In genomic region chr1:52032124-52032784, GRCh38 we compare ENCODE assay signal across 8 cellular contexts. TPM values are rescaled to one million over a fixed set of nuclear protein-coding genes. Genes with fewer than 3 reads are reported as not detected.
DNase-seq lines count a peak whose midpoint lies in the region; ATAC-seq and TF ChIP-seq lines count a peak whose summit lies in the region.

No MANE protein-coding gene starts in this region.

- TF ChIP-seq CTCF in GM12875 (IDR thresholded peaks at IDR 0.05; ENCODE audit: borderline replicate concordance, insufficient read depth, low read depth, low read length) (no peak), type B pancreatic cell (conservative IDR thresholded peaks at IDR 0.05) (no peak)

- H3K4me3 ChIP-seq in GM12875 (ENCODE audit: low read depth, low read length), result peak overlapping the region; percentile 70

- H3K9me3 Mint-ChIP-seq in activated T-helper 17 cell treated with anti-CD3 and anti-CD28 coated beads, Interleukin-2, amount 50 U/mL, for 72 hours, result no peaks in the 10 kb centered on the region
- H3K9me3 Mint-ChIP-seq in type B pancreatic cell, result no peaks in the 10 kb centered on the region

- H3K4me3 Mint-ChIP-seq in activated T-helper 17 cell treated with anti-CD3 and anti-CD28 coated beads, Interleukin-2, amount 50 U/mL, for 72 hours, result peak overlapping the region; percentile 87
- H3K4me3 Mint-ChIP-seq in type B pancreatic cell, result peak overlapping the region; percentile 93

- H3K4me1 Mint-ChIP-seq in activated T-helper 17 cell treated with anti-CD3 and anti-CD28 coated beads, Interleukin-2, amount 50 U/mL, for 72 hours, result peaks cover 25% of the 10 kb centered on the region
- H3K4me1 Mint-ChIP-seq in type B pancreatic cell (ENCODE audit: unreplicated experiment), result peaks cover 27% of the 10 kb centered on the region

- H3K27me3 Mint-ChIP-seq in activated T-helper 17 cell treated with anti-CD3 and anti-CD28 coated beads, Interleukin-2, amount 50 U/mL, for 72 hours, result no peaks in the 10 kb centered on the region
- no peaks in the 10 kb centered on the region for H3K27me3 Mint-ChIP-seq in type B pancreatic cell

- DNase-seq in kidney glomerular epithelial cell (lab: John Stamatoyannopoulos, UW) (peak; percentile 27), type B pancreatic cell (ENCODE audit: extremely low spot score, unreplicated experiment) (no peak), NCI-H187 treated with DMSO at 0.1 percent for 48 hours (lab: John Stamatoyannopoulos, UW) (no peak), DMS114 treated with DMSO at 0.1 percent for 48 hours (lab: John Stamatoyannopoulos, UW; ENCODE audit: unreplicated experiment) (no peak), inferior parietal cortex (ENCODE audit: extremely low spot score) (no peak)

- peak; percentile 31 for ATAC-seq in HG02852 (IDR thresholded peaks at IDR 0.05; ENCODE audit: unreplicated experiment)
- ATAC-seq in activated T-helper 17 cell treated with anti-CD3 and anti-CD28 coated beads, Interleukin-2, amount 50 U/mL, for 72 hours (replicated peaks), result peak; percentile 13

- H3K27ac Mint-ChIP-seq in activated T-helper 17 cell treated with anti-CD3 and anti-CD28 coated beads, Interleukin-2, amount 50 U/mL, for 72 hours, result peak overlapping the region; percentile 96
- H3K27ac Mint-ChIP-seq in type B pancreatic cell, result peak overlapping the region; percentile 89

- peaks cover 57% of the 10 kb centered on the region for H3K36me3 Mint-ChIP-seq in activated T-helper 17 cell treated with anti-CD3 and anti-CD28 coated beads, Interleukin-2, amount 50 U/mL, for 72 hours (ENCODE audit: low read depth)
- H3K36me3 Mint-ChIP-seq in type B pancreatic cell, result peaks cover 7% of the 10 kb centered on the region

RNA-seq across cellular contexts. Expression of gene KTI12, which starts 1.4 kb away (rescaled TPM):
- 10 to 100 TPM in 1 of 2 donors, 1 to 10 TPM in 1; 9.3 to 16.2 TPM for total RNA-seq in activated T-helper 17 cell treated with anti-CD3 and anti-CD28 coated beads, Interleukin-2, amount 50 U/mL, for 72 hours
- total RNA-seq in type B pancreatic cell (ENCODE audit: low replicate concordance), result 9.6 and 9.9 TPM in 2 replicates

RNA-seq across cellular contexts. Expression of gene TXNDC12, which starts 22.7 kb away (rescaled TPM):
- total RNA-seq in activated T-helper 17 cell treated with anti-CD3 and anti-CD28 coated beads, Interleukin-2, amount 50 U/mL, for 72 hours, result 10 to 100 TPM; 40.9 to 47.1 TPM
- total RNA-seq in type B pancreatic cell (ENCODE audit: low replicate concordance), result 48.3 and 61.3 TPM in 2 replicates

RNA-seq across cellular contexts. Expression of gene BTF3L4, which starts 23.8 kb away (rescaled TPM):
- 10 to 100 TPM; 20.2 to 29.8 TPM for total RNA-seq in activated T-helper 17 cell treated with anti-CD3 and anti-CD28 coated beads, Interleukin-2, amount 50 U/mL, for 72 hours
- total RNA-seq in type B pancreatic cell (ENCODE audit: low replicate concordance), result 73.4 and 75.4 TPM in 2 replicates

RNA-seq across cellular contexts. Expression of gene RAB3B, which starts 41.8 kb away (rescaled TPM):
- under 1 TPM; 0.26 TPM for total RNA-seq in activated T-helper 17 cell treated with anti-CD3 and anti-CD28 coated beads, Interleukin-2, amount 50 U/mL, for 72 hours
- total RNA-seq in type B pancreatic cell (ENCODE audit: low replicate concordance), result 16.9 and 19.2 TPM in 2 replicates
